In genomic region chr7:155791214-155791737, GRCh38 we compare ENCODE assay signal across 21 cellular contexts. TPM values are rescaled to one million over a fixed set of nuclear protein-coding genes. Genes with fewer than 3 reads are reported as not detected.
"Had no signal": no experiment of that assay in that cellular context is flagged by ENCODE, and none has a peak within 500 bp of the region (broad histone marks: within the 10 kb centered on the region; RNA-seq: fewer than 3 reads in every experiment).

No MANE protein-coding gene starts in this region.

- ATAC-seq: gastrocnemius medialis; left ventricle myocardium superior; right cardiac atrium; stimulated activated memory B cell treated with anti-CD40 and anti-IgM and Interleukin-4, amounts not matched to agents 10 μg/mL and 1 μg/mL and 100 μg/mL, for 72 hours; upper lobe of right lung had no signal

- H3K4me1 ChIP-seq: gastrocnemius medialis, upper lobe of right lung had no signal

- H3K27ac ChIP-seq: coronary artery, esophagus muscularis mucosa, gastrocnemius medialis, neutrophil, tibial artery, upper lobe of right lung, vagina had no signal

- H3K4me3 ChIP-seq: coronary artery, esophagus muscularis mucosa, gastrocnemius medialis, lung, tibial artery, upper lobe of right lung, vagina had no signal

- DNase-seq: effector CD4-positive, alpha-beta T cell; gastrocnemius medialis; immature natural killer cell; left ventricle myocardium superior; mesenchymal stem cell; midbrain; nephron progenitor cell; stimulated activated CD4-positive, alpha-beta T cell treated with anti-CD3 and anti-CD28 coated beads, Interleukin-15, amount 100 ng/mL, for 24 hours; stimulated activated CD4-positive, alpha-beta T cell treated with anti-CD3 and anti-CD28 coated beads, Interleukin-1b, Interleukin-23, amount 100 ng/mL, for 48 hours; stimulated activated CD4-positive, alpha-beta T cell treated with anti-CD3 and anti-CD28 coated beads, Interleukin-4, amount 100 ng/mL, for 24 hours; tibial artery; upper lobe of right lung had no signal

- H3K27me3 ChIP-seq: vagina had no signal

- H3K36me3 ChIP-seq: esophagus muscularis mucosa, gastrocnemius medialis, neutrophil, tibial artery, upper lobe of right lung, vagina had no signal

- H3K9me3 ChIP-seq: esophagus muscularis mucosa, gastrocnemius medialis, neutrophil, tibial artery, upper lobe of right lung, vagina had no signal

RNA-seq across cellular contexts. Expression of gene SHH, which starts 21.0 kb away (rescaled TPM):
- total RNA-seq: esophagus muscularis mucosa, fibroblast of villous mesenchyme, gastrocnemius medialis, left ventricle myocardium superior, right cardiac atrium had no signal
- polyA plus RNA-seq: immature natural killer cell, keratinocyte, right cardiac atrium had no signal
